In the genomic region with DNA sequence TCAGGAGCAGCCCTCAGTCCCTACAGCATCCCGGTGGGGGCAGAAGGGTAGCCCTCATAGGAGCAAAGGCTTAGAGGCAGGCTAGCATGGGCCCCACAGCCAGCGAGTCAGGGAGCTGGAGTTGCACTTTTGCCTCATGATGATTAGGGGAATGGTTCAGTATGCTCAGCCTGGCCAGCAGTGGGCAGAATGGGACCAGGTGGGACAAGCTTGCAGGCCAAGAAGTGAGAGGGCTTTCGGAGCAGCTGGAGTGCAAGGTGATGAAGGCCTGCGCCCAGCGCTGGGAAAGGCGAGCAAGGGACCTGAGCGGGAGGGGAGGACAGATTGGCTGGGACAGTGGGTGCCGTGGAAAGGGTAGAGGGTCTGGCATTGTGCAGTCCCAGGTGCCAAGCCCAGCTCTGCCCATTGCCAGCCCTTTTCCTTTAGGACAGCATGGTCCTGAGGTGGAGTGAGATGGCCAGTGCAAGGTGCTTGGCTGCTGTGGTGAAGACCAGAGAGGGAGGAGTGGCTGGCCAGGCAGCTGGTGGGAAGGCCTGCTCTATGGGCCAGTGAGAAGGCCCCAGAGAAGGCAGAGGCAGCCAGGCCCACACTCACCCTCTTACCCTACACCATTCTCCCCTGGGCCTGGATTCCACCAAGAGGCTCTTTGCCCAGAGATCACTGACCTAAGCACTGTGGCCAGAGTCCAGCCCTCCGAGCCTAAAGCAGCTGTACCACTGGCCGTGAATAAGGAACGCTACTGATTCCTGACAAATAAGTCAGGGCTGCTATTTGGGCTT, we compare ENCODE assay signal across 10 cellular contexts. TPM values are rescaled to one million over a fixed set of nuclear protein-coding genes. Genes with fewer than 3 reads are reported as not detected.
DNase-seq lines count a peak whose midpoint lies in the region; ATAC-seq, FAIRE-seq and TF ChIP-seq lines count a peak whose summit lies in the region.
"Had no signal": no experiment of that assay in that cellular context is flagged by ENCODE, and none has a peak within 500 bp of the region (broad histone marks: within the 10 kb centered on the region; RNA-seq: fewer than 3 reads in every experiment).

No MANE protein-coding gene starts in this region.

- no peak for TF ChIP-seq RAD21 in neural cell (conservative IDR thresholded peaks at IDR 0.05)

- ATAC-seq in SK-N-SH treated with all-trans-retinoic acid at 6 μM for 48 hours = peak; percentile 39

- H3K9me3 ChIP-seq in neural cell (ENCODE audit: low read length) = no peaks in the 10 kb centered on the region
- H3K9me3 ChIP-seq: pancreas had no signal

- H3F3A ChIP-seq in neural cell (ENCODE audit: insufficient read depth, low read length, poor library complexity, severe bottlenecking) = no peaks in the 10 kb centered on the region

- H2AFZ ChIP-seq in neural cell (ENCODE audit: low read depth, low read length) = no peak overlapping the region

- CTCF ChIA-PET in HEK293T (lab: Yijun Ruan, JAX) = interaction anchor here (0.8 to 1.6 kb wide), 2 partner anchors 21 to 42 kb away, joined by 3 to 5 read pairs; no protein-coding TSS in a partner anchor

- peak overlapping the region; percentile 34 for H3K4me2 ChIP-seq in neural cell (ENCODE audit: low read length)

- H3K9ac ChIP-seq in neural cell (ENCODE audit: low read length) = peak overlapping the region; percentile 40

- TF ChIP-seq EP300 in neural cell (conservative IDR thresholded peaks at IDR 0.05; ENCODE audit: poor library complexity, severe bottlenecking) = no peak

- no peaks in the 10 kb centered on the region for H4K20me1 ChIP-seq in neural cell (ENCODE audit: insufficient read depth)

- peak overlapping the region; percentile 47 for H3K4me3 ChIP-seq in neural cell (ENCODE audit: low read length)
- H3K4me3 ChIP-seq: pancreas had no signal

- no peak for TF ChIP-seq CTCF in neural cell (IDR thresholded peaks at IDR 0.05; ENCODE audit: poor library complexity, severe bottlenecking)

- H3K79me2 ChIP-seq in neural cell (replicated peaks; ENCODE audit: insufficient read depth, low read length) = no peaks in the 10 kb centered on the region

- H3K9me2 ChIP-seq in neural cell (ENCODE audit: insufficient read depth, low read length) = no peaks in the 10 kb centered on the region

- POLR2A ChIA-PET in HEK293T (lab: Yijun Ruan, JAX) = interaction anchor here (0.9 kb wide), 1 partner anchor 42 kb away, joined by 3 read pairs; no protein-coding TSS in a partner anchor

- H3K27me3 ChIP-seq in neural cell (ENCODE audit: insufficient read depth, low read depth, low read length) = no peaks in the 10 kb centered on the region
- H3K27me3 ChIP-seq: pancreas had no signal

- H3K27ac ChIP-seq in neural cell (ENCODE audit: low read length) = peak overlapping the region; percentile 56
- H3K27ac ChIP-seq: pancreas had no signal

- FAIRE-seq in GM12891 (lab: Jason Lieb, UNC) = no peak
- FAIRE-seq: pancreas had no signal

- DNase-seq in ELR (ENCODE audit: low read depth) = peak; percentile 12
- peak; percentile 23 for DNase-seq in effector CD4-positive, alpha-beta T cell
- no peak for DNase-seq in T1000 (lab: John Stamatoyannopoulos, UW)
- no peak for DNase-seq in GM12891 (ENCODE audit: insufficient read length, low spot score)
- no peak for DNase-seq in NCI-H146 (lab: John Stamatoyannopoulos, UW)
- no peak for DNase-seq in HEK293T (ENCODE audit: extremely low spot score)
- DNase-seq: amniotic stem cell had no signal

- no peaks in the 10 kb centered on the region for H3K36me3 ChIP-seq in neural cell (ENCODE audit: insufficient read depth, low read length)

- TF ChIP-seq POLR2A in GM12891 (IDR thresholded peaks at IDR 0.05; ENCODE audit: low read depth, low read length) = no peak

TF ChIP-seq in SK-N-SH treated with all-trans-retinoic acid at 6 μM for 48 hours, 23 proteins besides CTCF, POLR2A, EP300 and RAD21 (continues in another document):
- TF ChIP-seq ZFP3 (CRISPR knock-in tag; IDR thresholded peaks at IDR 0.05) = no peak
- no peak for TF ChIP-seq PPARA (CRISPR knock-in tag; IDR thresholded peaks at IDR 0.05; ENCODE audit: borderline replicate concordance)
- no peak for TF ChIP-seq SNAI2 (CRISPR knock-in tag; IDR thresholded peaks at IDR 0.05)
- TF ChIP-seq OSR1 (CRISPR knock-in tag; IDR thresholded peaks at IDR 0.05) = no peak
- TF ChIP-seq ESRRG (CRISPR knock-in tag; IDR thresholded peaks at IDR 0.05) = no peak
- no peak for TF ChIP-seq GLIS3 (CRISPR knock-in tag; IDR thresholded peaks at IDR 0.05)
- no peak for TF ChIP-seq BACH2 (CRISPR knock-in tag; IDR thresholded peaks at IDR 0.05; ENCODE audit: borderline replicate concordance)

TF ChIP-seq in neural cell, 6 proteins besides CTCF, POLR2A, EP300 and RAD21 (continues in another document):
- TF ChIP-seq, protein P1, sequence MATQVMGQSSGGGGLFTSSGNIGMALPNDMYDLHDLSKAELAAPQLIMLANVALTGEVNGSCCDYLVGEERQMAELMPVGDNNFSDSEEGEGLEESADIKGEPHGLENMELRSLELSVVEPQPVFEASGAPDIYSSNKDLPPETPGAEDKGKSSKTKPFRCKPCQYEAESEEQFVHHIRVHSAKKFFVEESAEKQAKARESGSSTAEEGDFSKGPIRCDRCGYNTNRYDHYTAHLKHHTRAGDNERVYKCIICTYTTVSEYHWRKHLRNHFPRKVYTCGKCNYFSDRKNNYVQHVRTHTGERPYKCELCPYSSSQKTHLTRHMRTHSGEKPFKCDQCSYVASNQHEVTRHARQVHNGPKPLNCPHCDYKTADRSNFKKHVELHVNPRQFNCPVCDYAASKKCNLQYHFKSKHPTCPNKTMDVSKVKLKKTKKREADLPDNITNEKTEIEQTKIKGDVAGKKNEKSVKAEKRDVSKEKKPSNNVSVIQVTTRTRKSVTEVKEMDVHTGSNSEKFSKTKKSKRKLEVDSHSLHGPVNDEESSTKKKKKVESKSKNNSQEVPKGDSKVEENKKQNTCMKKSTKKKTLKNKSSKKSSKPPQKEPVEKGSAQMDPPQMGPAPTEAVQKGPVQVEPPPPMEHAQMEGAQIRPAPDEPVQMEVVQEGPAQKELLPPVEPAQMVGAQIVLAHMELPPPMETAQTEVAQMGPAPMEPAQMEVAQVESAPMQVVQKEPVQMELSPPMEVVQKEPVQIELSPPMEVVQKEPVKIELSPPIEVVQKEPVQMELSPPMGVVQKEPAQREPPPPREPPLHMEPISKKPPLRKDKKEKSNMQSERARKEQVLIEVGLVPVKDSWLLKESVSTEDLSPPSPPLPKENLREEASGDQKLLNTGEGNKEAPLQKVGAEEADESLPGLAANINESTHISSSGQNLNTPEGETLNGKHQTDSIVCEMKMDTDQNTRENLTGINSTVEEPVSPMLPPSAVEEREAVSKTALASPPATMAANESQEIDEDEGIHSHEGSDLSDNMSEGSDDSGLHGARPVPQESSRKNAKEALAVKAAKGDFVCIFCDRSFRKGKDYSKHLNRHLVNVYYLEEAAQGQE (IDR thresholded peaks at IDR 0.05; ENCODE audit: borderline replicate concordance) = no peak

TF ChIP-seq in GM12891, 5 proteins besides CTCF, POLR2A, EP300 and RAD21:
- TF ChIP-seq POU2F2 (IDR thresholded peaks at IDR 0.05; ENCODE audit: low read depth, low read length) = no peak
- no peak for TF ChIP-seq PAX5 (IDR thresholded peaks at IDR 0.05; ENCODE audit: insufficient read depth, low read length, severe bottlenecking)
- TF ChIP-seq SPI1 (IDR thresholded peaks at IDR 0.05; ENCODE audit: low read depth, low read length) = no peak
- TF ChIP-seq POLR2AphosphoS5 (IDR thresholded peaks at IDR 0.05; ENCODE audit: low read depth, low read length) = no peak
- no peak for TF ChIP-seq TAF1 (IDR thresholded peaks at IDR 0.05; ENCODE audit: low read depth, low read length)

TF ChIP-seq in HEK293T, 16 proteins besides CTCF, POLR2A, EP300 and RAD21:
- no peak for TF ChIP-seq ELF4 (IDR thresholded peaks at IDR 0.05)
- TF ChIP-seq ZNF384 (IDR thresholded peaks at IDR 0.05) = no peak
- TF ChIP-seq SUZ12 (IDR thresholded peaks at IDR 0.05) = no peak
- TF ChIP-seq HDGF (IDR thresholded peaks at IDR 0.05; ENCODE audit: borderline replicate concordance) = no peak
- TF ChIP-seq NFRKB (IDR thresholded peaks at IDR 0.05) = no peak
- no peak for TF ChIP-seq ARNT (IDR thresholded peaks at IDR 0.05)
- no peak for TF ChIP-seq FOXK2 (IDR thresholded peaks at IDR 0.05)
- TF ChIP-seq SP1 (IDR thresholded peaks at IDR 0.05) = no peak
- no peak for TF ChIP-seq TARDBP (IDR thresholded peaks at IDR 0.05)
- TF ChIP-seq LEF1 (IDR thresholded peaks at IDR 0.05; ENCODE audit: borderline replicate concordance) = no peak
- no peak for TF ChIP-seq L3MBTL2 (conservative IDR thresholded peaks at IDR 0.05)
- TF ChIP-seq, protein P2, sequence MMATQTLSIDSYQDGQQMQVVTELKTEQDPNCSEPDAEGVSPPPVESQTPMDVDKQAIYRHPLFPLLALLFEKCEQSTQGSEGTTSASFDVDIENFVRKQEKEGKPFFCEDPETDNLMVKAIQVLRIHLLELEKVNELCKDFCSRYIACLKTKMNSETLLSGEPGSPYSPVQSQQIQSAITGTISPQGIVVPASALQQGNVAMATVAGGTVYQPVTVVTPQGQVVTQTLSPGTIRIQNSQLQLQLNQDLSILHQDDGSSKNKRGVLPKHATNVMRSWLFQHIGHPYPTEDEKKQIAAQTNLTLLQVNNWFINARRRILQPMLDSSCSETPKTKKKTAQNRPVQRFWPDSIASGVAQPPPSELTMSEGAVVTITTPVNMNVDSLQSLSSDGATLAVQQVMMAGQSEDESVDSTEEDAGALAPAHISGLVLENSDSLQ (IDR thresholded peaks at IDR 0.05) = no peak
- TF ChIP-seq BHLHE40 (IDR thresholded peaks at IDR 0.05; ENCODE audit: borderline replicate concordance) = no peak

RNA-seq across cellular contexts. Expression of a gene that starts 47.9 kb away (rescaled TPM):
- polyA plus RNA-seq in neural cell = 0.20 and 0.36 TPM in 2 replicates
- polyA minus RNA-seq in neural cell = 0.73 and 0.93 TPM in 2 replicates
- polyA plus RNA-seq in GM12891 (2012; ENCODE audit: low read depth, missing spikeins) = 0.08 TPM

Comparison
In these comparisons a context has a peak if more than half of its experiments do, and no peak if none do; other contexts are left out.
1. DNase-seq: peak in ELR (single experiment) and effector CD4-positive, alpha-beta T cell (single experiment); none in T1000 (single experiment), GM12891 (single experiment), NCI-H146 (single experiment) and HEK293T (single experiment).